ENCODE assay signal across 9 cellular contexts in genomic region chr12:19382111-19382526, GRCh38. TPM values are rescaled to one million over a fixed set of nuclear protein-coding genes. Genes with fewer than 3 reads are reported as not detected.
A peak's percentile ranks its signal among the peaks of the same experiment; 100 is the strongest.
DNase-seq lines count a peak whose midpoint lies in the region; ATAC-seq and TF ChIP-seq lines count a peak whose summit lies in the region.
"Had no signal": no experiment of that assay in that cellular context is flagged by ENCODE, and none has a peak within 500 bp of the region (broad histone marks: within the 10 kb centered on the region; RNA-seq: fewer than 3 reads in every experiment).

No MANE protein-coding gene starts in this region.

- H3K9me3 ChIP-seq in RWPE2 (ENCODE audit: severe bottlenecking) = no peaks in the 10 kb centered on the region
- H3K9me3 ChIP-seq: upper lobe of left lung had no signal

- ATAC-seq in HG02870 (IDR thresholded peaks at IDR 0.05; ENCODE audit: unreplicated experiment) (peak; percentile 95), RWPE2 (ENCODE audit: low read depth) (peak; percentile 74)

- no peaks in the 10 kb centered on the region for H3K36me3 ChIP-seq in RWPE2 (ENCODE audit: low read depth)

- H3K4me1 ChIP-seq in RWPE2 (ENCODE audit: insufficient read depth, poor library complexity, severe bottlenecking) = no peaks in the 10 kb centered on the region
- H3K4me1 ChIP-seq: upper lobe of left lung had no signal

- no peak overlapping the region for H3K27ac ChIP-seq in RWPE2 (ENCODE audit: poor library complexity, severe bottlenecking)
- H3K27ac ChIP-seq: upper lobe of left lung had no signal

- no peak for TF ChIP-seq CTCF in RWPE2 (IDR thresholded peaks at IDR 0.05; ENCODE audit: poor library complexity, severe bottlenecking)

- no peaks in the 10 kb centered on the region for H3K27me3 ChIP-seq in RWPE2 (ENCODE audit: insufficient read depth, poor library complexity, severe bottlenecking)
- H3K27me3 ChIP-seq: upper lobe of left lung had no signal

- DNase-seq in activated effector memory CD4-positive, alpha-beta T cell treated with anti-CD3 and anti-CD28 coated beads, Interleukin-2, amount 50 U/mL, for 16 hours = peak; percentile 79
- no peak for DNase-seq in activated effector memory CD4-positive, alpha-beta T cell treated with Interleukin-2 at 50 U/mL for 16 hours
- DNase-seq in RWPE2 (ENCODE audit: low spot score) = no peak
- peak; percentile 74 for DNase-seq in dedifferentiated amniotic fluid mesenchymal stem cell (ENCODE audit: extremely low spot score)
- peak; percentile 70 for DNase-seq in smooth muscle cell of the brain vasculature (ENCODE audit: low read depth, low spot score)
- DNase-seq in NCI-H1048 (lab: John Stamatoyannopoulos, UW) = no peak
- DNase-seq in mucosa of gallbladder (ENCODE audit: low spot score) = no peak

- no peak overlapping the region for H3K4me3 ChIP-seq in RWPE2 (ENCODE audit: severe bottlenecking)
- H3K4me3 ChIP-seq: upper lobe of left lung had no signal

RNA-seq across cellular contexts. Expression of gene AEBP2, which starts 57.2 kb away (rescaled TPM):
- total RNA-seq in mucosa of gallbladder = 39.5 TPM

Comparison
In these comparisons a context has a peak if more than half of its experiments do, and no peak if none do; other contexts are left out.
1. DNase-seq: peak in activated effector memory CD4-positive, alpha-beta T cell treated with anti-CD3 and anti-CD28 coated beads, Interleukin-2, amount 50 U/mL, for 16 hours (single experiment), dedifferentiated amniotic fluid mesenchymal stem cell (single experiment) and smooth muscle cell of the brain vasculature (single experiment); none in activated effector memory CD4-positive, alpha-beta T cell treated with Interleukin-2 at 50 U/mL for 16 hours (single experiment), RWPE2 (single experiment), NCI-H1048 (single experiment) and mucosa of gallbladder (single experiment).